In the genomic region with DNA sequence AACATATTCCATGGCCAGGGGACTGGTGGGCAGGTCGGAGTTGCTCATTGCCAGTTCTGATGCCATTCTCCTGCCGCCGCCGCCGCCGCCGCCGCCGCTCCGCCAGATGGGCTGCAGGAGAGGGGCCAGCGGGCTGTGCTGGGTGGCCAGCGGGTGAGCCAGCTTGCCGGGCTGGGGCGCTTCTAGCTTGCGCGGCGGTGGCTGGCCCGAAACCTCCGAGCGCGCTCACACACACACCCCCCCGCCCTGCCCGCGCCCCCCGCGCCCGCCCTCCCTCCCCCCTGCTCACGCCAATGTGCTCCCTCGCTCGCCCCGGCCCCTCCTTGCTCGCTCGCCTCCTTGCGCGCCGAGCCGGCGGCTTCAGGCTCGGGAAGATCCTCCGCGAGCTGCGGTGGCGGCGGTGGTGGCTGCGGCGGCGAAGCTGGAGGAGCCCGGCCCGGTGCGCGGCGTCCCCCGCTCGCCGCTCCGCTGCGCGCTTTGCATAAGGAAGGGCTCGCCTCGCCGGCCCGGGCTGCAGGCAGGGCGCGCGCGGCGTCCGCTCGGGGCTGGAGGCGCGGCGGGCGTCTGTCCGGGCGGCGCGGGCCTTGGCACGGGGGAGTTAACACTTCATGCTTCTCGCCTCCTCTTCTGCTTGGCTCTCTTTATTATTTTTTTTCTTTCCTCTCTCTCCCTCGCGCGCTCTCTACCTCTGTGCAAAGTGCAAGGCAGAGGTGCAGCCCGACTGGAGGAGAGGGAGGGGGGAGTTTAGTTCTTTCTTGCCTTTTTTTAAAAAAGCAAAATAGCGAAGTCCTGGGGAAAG, we compare ENCODE assay signal across 8 cellular contexts. TPM values are rescaled to one million over a fixed set of nuclear protein-coding genes. Genes with fewer than 3 reads are reported as not detected.
DNase-seq lines count a peak whose midpoint lies in the region; ATAC-seq, FAIRE-seq and TF ChIP-seq lines count a peak whose summit lies in the region.

No MANE protein-coding gene starts in this region.

- no peak for TF ChIP-seq CTCF in CD4-positive, alpha-beta T cell (IDR thresholded peaks at IDR 0.05)
- no peak for TF ChIP-seq CTCF in hepatocyte (IDR thresholded peaks at IDR 0.05; ENCODE audit: poor library complexity)
- no peak for TF ChIP-seq CTCF in psoas muscle (IDR thresholded peaks at IDR 0.05)

- under 1% methylated on average over 51 of the region's 84 CpGs for WGBS in hepatocyte (ENCODE audit: low lambda C conversion rate, missing lambda C conversion rate)
- WGBS in psoas muscle, 3 donors, result 1% methylated on average over 48 to 84 of the region's 84 CpGs

- H3K36me3 ChIP-seq in hepatocyte (replicated peaks; ENCODE audit: insufficient read depth, low read depth) (no peaks in the 10 kb centered on the region), psoas muscle (ENCODE audit: insufficient read depth in 1 of 2, low read depth in 1 of 2) (no peaks in the 10 kb centered on the region)

- no peaks in the 10 kb centered on the region for H3K9me3 Mint-ChIP-seq in CD4-positive, alpha-beta T cell

- H3K79me2 ChIP-seq in hepatocyte, result peaks cover 42% of the 10 kb centered on the region

- peaks cover 32% of the 10 kb centered on the region for H4K20me1 ChIP-seq in hepatocyte (ENCODE audit: insufficient read depth, poor library complexity, severe bottlenecking)

- H3K4me1 Mint-ChIP-seq in CD4-positive, alpha-beta T cell (ENCODE audit: low read depth), result peaks cover 35% of the 10 kb centered on the region

- peak overlapping the region; percentile 50 for H3K27ac ChIP-seq in CD4-positive, alpha-beta T cell (ENCODE audit: low read depth, low read length)
- peak overlapping the region; percentile 81 for H3K27ac ChIP-seq in hepatocyte
- H3K27ac ChIP-seq in psoas muscle, result peak overlapping the region; percentile 94

- ATAC-seq in CD4-positive, alpha-beta T cell (ENCODE audit: poor library complexity), result peak; percentile 57
- ATAC-seq in HG02571 (IDR thresholded peaks at IDR 0.05; ENCODE audit: unreplicated experiment) (peak; percentile 49), psoas muscle (peak; percentile 55 to 60 (median 60)), HG02870 (IDR thresholded peaks at IDR 0.05; ENCODE audit: unreplicated experiment) (no peak)

- no peaks in the 10 kb centered on the region for H3K9me3 ChIP-seq in CD4-positive, alpha-beta T cell (ENCODE audit: control insufficient read depth, low read length)
- H3K9me3 ChIP-seq in hepatocyte (ENCODE audit: low read depth) (no peaks in the 10 kb centered on the region), psoas muscle (no peaks in the 10 kb centered on the region)

- H3K27me3 ChIP-seq in CD4-positive, alpha-beta T cell (ENCODE audit: control insufficient read depth, insufficient read depth, low read length), result no peaks in the 10 kb centered on the region
- H3K27me3 ChIP-seq in hepatocyte (no peaks in the 10 kb centered on the region), psoas muscle (ENCODE audit: insufficient read depth in 3 of 3, low read length in 2 of 3) (no peaks in the 10 kb centered on the region)

- H2AFZ ChIP-seq in hepatocyte, result no peak overlapping the region

- peaks cover 10% of the 10 kb centered on the region for H3K27me3 Mint-ChIP-seq in CD4-positive, alpha-beta T cell

- POLR2A ChIA-PET in CD4-positive, alpha-beta T cell (lab: Charles Lee), result interaction anchor here (0.5 to 2.8 kb wide), 18 partner anchors 10 to 924 kb away, joined by 3 to 19 read pairs (median 3); no protein-coding TSS in a partner anchor

- H3K4me3 ChIP-seq in hepatocyte, result peak overlapping the region; percentile 37
- H3K4me3 ChIP-seq in psoas muscle, result peak overlapping the region; percentile 80

- peak overlapping the region; percentile 98 for H3K4me3 Mint-ChIP-seq in CD4-positive, alpha-beta T cell

- peaks cover 26% of the 10 kb centered on the region for H3K36me3 Mint-ChIP-seq in CD4-positive, alpha-beta T cell (ENCODE audit: low read depth)

- CTCF ChIA-PET in CD4-positive, alpha-beta T cell (lab: Charles Lee), result interaction anchor here (1.1 kb wide), 1 partner anchor 829 kb away, joined by 3 read pairs; no protein-coding TSS in a partner anchor

- intact Hi-C loops in CD4-positive, alpha-beta T cell (cut with DNase I, micrococcal nuclease), result loop anchor here (2.0 to 10.0 kb wide), 10 partner anchors 318 to 1875 kb away; a partner anchor contains a TSS
- intact Hi-C loops in psoas muscle (cut with DNase I), result loop anchor here (5.0 to 10.0 kb wide), 11 partner anchors 165 to 1475 kb away; no protein-coding TSS in a partner anchor

- H3K9me2 ChIP-seq in hepatocyte (replicated peaks; ENCODE audit: insufficient read depth), result no peaks in the 10 kb centered on the region

- no peak for FAIRE-seq in RCC 7860 (lab: Jason Lieb, UNC)

- H3K4me1 ChIP-seq in hepatocyte (ENCODE audit: insufficient read depth) (peaks cover 16% of the 10 kb centered on the region), psoas muscle (peaks cover 9% of the 10 kb centered on the region)

- peak overlapping the region; percentile 62 for H3K4me2 ChIP-seq in hepatocyte

- peak overlapping the region; percentile 93 for H3K27ac Mint-ChIP-seq in CD4-positive, alpha-beta T cell

- peak in 8 of 10 experiments; percentile 9 to 54 (median 30) for DNase-seq in CD4-positive, alpha-beta T cell
- peak; percentile 23 for DNase-seq in RCC 7860 (ENCODE audit: low spot score)
- peak; percentile 79 for DNase-seq in astrocyte of the hippocampus (ENCODE audit: low read depth, low spot score)
- peak; percentile 82 for DNase-seq in hepatocyte (ENCODE audit: low spot score)
- peak; percentile 75 to 87 for DNase-seq in psoas muscle
- DNase-seq in NCI-H1048 (lab: John Stamatoyannopoulos, UW), result no peak

RNA-seq across cellular contexts. Expression of a gene that starts 0.5 kb away (rescaled TPM):
- 10 to 100 TPM; 36.0 to 36.2 TPM for total RNA-seq in CD4-positive, alpha-beta T cell
- total RNA-seq in hepatocyte (84.2 and 85.0 TPM in 2 replicates), psoas muscle (10 to 100 TPM; 35.2 to 52.3 (median 39.9) TPM)
- polyA plus RNA-seq in hepatocyte (30.5 and 31.6 TPM in 2 replicates), psoas muscle (10 to 100 TPM in 2 of 3 donors, 1 to 10 TPM in 1; 6.0 to 21.9 (median 13.1) TPM)
